Comparison of ENCODE assay signal across 16 cellular contexts in the genomic region with DNA sequence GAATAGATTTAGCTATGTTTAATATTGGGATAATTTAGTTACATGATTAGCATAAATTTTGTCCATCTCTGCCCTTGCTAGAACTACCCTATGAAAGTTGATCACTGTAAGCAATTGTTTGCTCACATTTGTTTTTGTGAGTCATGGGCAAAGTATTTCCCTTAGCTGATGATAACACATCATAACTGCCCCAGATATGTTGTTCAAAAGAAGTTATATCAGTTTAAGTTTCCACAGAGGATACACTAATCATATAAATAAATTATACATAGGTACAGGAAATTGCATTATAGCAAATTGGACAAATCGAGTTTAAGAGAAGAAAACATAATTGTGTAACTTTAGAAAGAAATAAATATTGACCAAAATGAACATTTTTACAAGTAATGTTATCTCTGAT.
"Had no signal": no experiment of that assay in that cellular context is flagged by ENCODE, and none has a peak within 500 bp of the region (broad histone marks: within the 10 kb centered on the region; RNA-seq: fewer than 3 reads in every experiment).

No MANE protein-coding gene starts in this region.

- H3K9me3 ChIP-seq: colonic mucosa, gastroesophageal sphincter, mucosa of descending colon, neutrophil, right atrium auricular region, thyroid gland, uterus had no signal

- H3K36me3 ChIP-seq: colonic mucosa, gastroesophageal sphincter, neutrophil, right atrium auricular region, thyroid gland, uterus had no signal

- H3K27ac Mint-ChIP-seq: activated naive CD8-positive, alpha-beta T cell treated with anti-CD3 and anti-CD28 coated beads, Interleukin-2, amount 10 ng/mL, durations not matched to agents 7 days and 5 days; activated T-cell treated with anti-CD3 and anti-CD28 coated beads, Interleukin-2, amount 50 U/mL, for 72 hours; naive thymus-derived CD8-positive, alpha-beta T cell had no signal

- H3K9me3 Mint-ChIP-seq: activated naive CD8-positive, alpha-beta T cell treated with anti-CD3 and anti-CD28 coated beads, Interleukin-2, amount 10 ng/mL, durations not matched to agents 7 days and 5 days had no signal

- H3K4me1 ChIP-seq: colonic mucosa, gastroesophageal sphincter, right atrium auricular region, thyroid gland, uterus had no signal

- H3K4me2 ChIP-seq: smooth muscle cell had no signal

- H3K4me3 ChIP-seq: colonic mucosa, gastroesophageal sphincter, lung, mucosa of descending colon, right atrium auricular region, smooth muscle cell, thyroid gland, uterus had no signal

- H3K4me1 Mint-ChIP-seq: activated naive CD8-positive, alpha-beta T cell treated with anti-CD3 and anti-CD28 coated beads, Interleukin-2, amount 10 ng/mL, durations not matched to agents 7 days and 5 days; naive thymus-derived CD8-positive, alpha-beta T cell had no signal

- ATAC-seq: activated CD4-positive, CD25-positive, alpha-beta regulatory T cell treated with anti-CD3 and anti-CD28 coated beads, Interleukin-2, amount 50 U/mL, for 24 hours; activated T-cell treated with anti-CD3 and anti-CD28 coated beads, Interleukin-2, amount 50 U/mL, for 72 hours; gastroesophageal sphincter; mucosa of descending colon; naive thymus-derived CD8-positive, alpha-beta T cell had no signal

- H3K27ac ChIP-seq: colonic mucosa, gastroesophageal sphincter, neutrophil, right atrium auricular region, thyroid gland, uterus had no signal

- H3K4me3 Mint-ChIP-seq: activated naive CD8-positive, alpha-beta T cell treated with anti-CD3 and anti-CD28 coated beads, Interleukin-2, amount 10 ng/mL, durations not matched to agents 7 days and 5 days; activated T-cell treated with anti-CD3 and anti-CD28 coated beads, Interleukin-2, amount 50 U/mL, for 72 hours; naive thymus-derived CD8-positive, alpha-beta T cell had no signal

- H3K27me3 Mint-ChIP-seq: activated naive CD8-positive, alpha-beta T cell treated with anti-CD3 and anti-CD28 coated beads, Interleukin-2, amount 10 ng/mL, durations not matched to agents 7 days and 5 days; naive thymus-derived CD8-positive, alpha-beta T cell had no signal

- DNase-seq: activated CD4-positive, alpha-beta T cell treated with anti-CD3 and anti-CD28 coated beads, Interleukin-2, amount 50 U/mL, for 4 hours; activated naive CD8-positive, alpha-beta T cell treated with anti-CD3 and anti-CD28 coated beads, Interleukin-2, amount 10 ng/mL, durations not matched to agents 7 days and 5 days; activated T-cell treated with anti-CD3 and anti-CD28 coated beads, Interleukin-2, amount 50 U/mL, for 72 hours; colonic mucosa; effector CD4-positive, alpha-beta T cell; hippocampal formation; mucosa of descending colon; naive thymus-derived CD8-positive, alpha-beta T cell; thyroid gland; uterus had no signal

- H3K27me3 ChIP-seq: colonic mucosa, gastroesophageal sphincter, neutrophil, right atrium auricular region, thyroid gland, uterus had no signal

- H3K36me3 Mint-ChIP-seq: activated naive CD8-positive, alpha-beta T cell treated with anti-CD3 and anti-CD28 coated beads, Interleukin-2, amount 10 ng/mL, durations not matched to agents 7 days and 5 days; naive thymus-derived CD8-positive, alpha-beta T cell had no signal
